Comparison of ENCODE assay signal across 25 cellular contexts in the genomic region with DNA sequence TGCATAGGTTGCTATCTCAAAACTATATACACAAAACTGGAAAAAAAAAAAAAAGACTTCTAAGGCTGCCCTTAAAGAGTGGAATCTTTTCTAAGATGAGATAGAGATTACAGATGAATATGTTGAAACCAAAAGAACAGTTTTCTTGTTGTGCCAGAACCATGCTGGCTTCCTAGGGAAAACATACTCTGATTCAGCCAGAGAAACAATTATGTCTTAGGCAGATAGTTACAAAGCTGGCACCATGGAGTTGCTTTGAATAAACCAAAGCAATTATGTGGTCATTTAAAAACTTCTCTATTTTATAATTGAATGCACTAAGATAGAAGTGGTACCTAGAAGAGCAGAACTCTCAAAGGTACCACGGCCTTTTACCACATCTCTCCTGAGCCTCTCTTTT.
"Had no signal": no experiment of that assay in that cellular context is flagged by ENCODE, and none has a peak within 500 bp of the region (broad histone marks: within the 10 kb centered on the region; RNA-seq: fewer than 3 reads in every experiment).

No MANE protein-coding gene starts in this region.

- H3K4me1 ChIP-seq: adrenal gland, gastrocnemius medialis, heart right ventricle had no signal

- H3K36me3 ChIP-seq: adrenal gland, brain microvascular endothelial cell, colonic mucosa, gastrocnemius medialis, heart right ventricle had no signal

- DNase-seq: activated CD4-positive, alpha-beta memory T cell treated with anti-CD3 and anti-CD28 coated beads for 36 hours; activated CD4-positive, alpha-beta T cell treated with anti-CD3 and anti-CD28 coated beads for 36 hours; activated CD4-positive, alpha-beta T cell treated with anti-CD3 and anti-CD28 coated beads, Interleukin-2, amount 10 ng/mL, durations not matched to agents 24 days and 14 days; activated CD4-positive, CD25-positive, alpha-beta regulatory T cell; activated CD4-positive, CD25-positive, alpha-beta regulatory T cell treated with anti-CD3 and anti-CD28 coated beads, Interleukin-2, amount 50 U/mL, for 72 hours; activated CD8-positive, alpha-beta memory T cell treated with anti-CD3 and anti-CD28 coated beads, Interleukin-2, amount 10 ng/mL, durations not matched to agents 7 days and 5 days; activated CD8-positive, alpha-beta memory T cell treated with anti-CD3 and anti-CD28 coated beads, Interleukin-2, amount 50 U/mL, for 4 hours; activated CD8-positive, alpha-beta T cell treated with anti-CD3 and anti-CD28 coated beads, Interleukin-2, amount 10 ng/mL, durations not matched to agents 7 days and 5 days; activated effector memory CD4-positive, alpha-beta T cell treated with anti-CD3 and anti-CD28 coated beads, Interleukin-2, amount 50 U/mL, for 16 hours; activated naive CD4-positive, alpha-beta T cell treated with anti-CD3 and anti-CD28 coated beads for 36 hours; activated naive CD8-positive, alpha-beta T cell treated with anti-CD3 and anti-CD28 coated beads for 36 hours; activated naive CD8-positive, alpha-beta T cell treated with anti-CD3 and anti-CD28 coated beads, Interleukin-2, amount 50 U/mL, for 24 hours; activated T-cell treated with anti-CD3 and anti-CD28 coated beads, Interleukin-2, amount 50 U/mL, for 1 hour; activated T-cell treated with anti-CD3 and anti-CD28 coated beads, Interleukin-2, amount 50 U/mL, for 48 hours; adrenal gland; amygdala; brain microvascular endothelial cell; colonic mucosa; effector memory CD4-positive, alpha-beta T cell; endodermal cell; foreskin fibroblast; gastrocnemius medialis; heart right ventricle; T-helper 2 cell had no signal

- H3K9me3 ChIP-seq: adrenal gland, colonic mucosa, gastrocnemius medialis, heart right ventricle had no signal

- H3K27ac ChIP-seq: adrenal gland, brain microvascular endothelial cell, colonic mucosa, gastrocnemius medialis, heart right ventricle had no signal

- H3K4me3 ChIP-seq: adrenal gland, colonic mucosa, gastrocnemius medialis, heart right ventricle had no signal

- ATAC-seq: activated CD4-positive, alpha-beta T cell treated with anti-CD3 and anti-CD28 coated beads for 36 hours; activated CD8-positive, alpha-beta memory T cell treated with anti-CD3 and anti-CD28 coated beads, Interleukin-2, amount 10 ng/mL, durations not matched to agents 7 days and 5 days; activated CD8-positive, alpha-beta T cell treated with anti-CD3 and anti-CD28 coated beads, Interleukin-2, amount 10 ng/mL, durations not matched to agents 7 days and 5 days; activated naive CD8-positive, alpha-beta T cell treated with anti-CD3 and anti-CD28 coated beads, Interleukin-2, amount 50 U/mL, for 24 hours; esophagus mucosa; gastrocnemius medialis; heart right ventricle had no signal

- H3K27me3 ChIP-seq: adrenal gland, brain microvascular endothelial cell, colonic mucosa, gastrocnemius medialis had no signal
